Comparison of ENCODE assay signal across 19 cellular contexts in the genomic region with DNA sequence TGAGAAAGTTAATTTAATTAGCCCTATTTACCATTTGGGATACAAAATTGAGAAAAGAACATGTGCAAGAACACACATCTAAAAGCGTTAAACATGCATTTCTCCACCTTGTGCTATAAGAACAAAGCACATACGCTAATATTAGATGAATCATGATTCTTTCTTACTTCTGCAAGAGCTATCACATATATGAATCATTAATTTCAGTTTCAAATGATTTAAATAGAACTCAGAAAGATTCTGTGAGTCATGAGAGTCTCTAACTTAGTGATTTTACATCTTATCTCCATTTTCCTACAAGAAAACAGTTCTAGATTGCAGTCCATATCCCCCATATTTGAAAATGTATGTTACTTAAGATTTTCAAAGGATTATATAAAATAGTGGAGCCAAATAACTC.
DNase-seq lines count a peak whose midpoint lies in the region; ATAC-seq, FAIRE-seq and TF ChIP-seq lines count a peak whose summit lies in the region.
"Had no signal": no experiment of that assay in that cellular context is flagged by ENCODE, and none has a peak within 500 bp of the region (broad histone marks: within the 10 kb centered on the region; RNA-seq: fewer than 3 reads in every experiment).

No MANE protein-coding gene starts in this region.

- no peak overlapping the region for H3K4me3 Mint-ChIP-seq in activated CD8-positive, alpha-beta T cell treated with anti-CD3 and anti-CD28 coated beads for 36 hours
- H3K4me3 Mint-ChIP-seq in activated CD8-positive, alpha-beta T cell treated with anti-CD3 and anti-CD28 coated beads, Interleukin-2, amount 10 ng/mL, durations not matched to agents 7 days and 5 days, result no peak overlapping the region
- H3K4me3 Mint-ChIP-seq in endodermal cell, result no peak overlapping the region
- H3K4me3 Mint-ChIP-seq: mesothelial cell of epicardium, T-cell had no signal

- POLR2A ChIA-PET in activated CD8-positive, alpha-beta T cell treated with anti-CD3 and anti-CD28 coated beads for 36 hours (lab: Charles Lee), result no interaction called here
- POLR2A ChIA-PET in activated CD8-positive, alpha-beta T cell treated with anti-CD3 and anti-CD28 coated beads, Interleukin-2, amount 10 ng/mL, durations not matched to agents 7 days and 5 days (lab: Charles Lee), result no interaction called here

- H3K9me3 Mint-ChIP-seq in activated CD8-positive, alpha-beta T cell treated with anti-CD3 and anti-CD28 coated beads for 36 hours, result peaks cover 3% of the 10 kb centered on the region
- no peaks in the 10 kb centered on the region for H3K9me3 Mint-ChIP-seq in activated CD8-positive, alpha-beta T cell treated with anti-CD3 and anti-CD28 coated beads, Interleukin-2, amount 10 ng/mL, durations not matched to agents 7 days and 5 days (ENCODE audit: insufficient read depth)
- H3K9me3 Mint-ChIP-seq in endodermal cell, result no peaks in the 10 kb centered on the region

- H3K36me3 ChIP-seq in RWPE2 (ENCODE audit: low read depth) (no peaks in the 10 kb centered on the region), keratinocyte (ENCODE audit: control insufficient read depth in 2 of 2, extremely low read depth in 1 of 2, insufficient read depth in 2 of 2, low read length in 2 of 2) (no peaks in the 10 kb centered on the region), endodermal cell (ENCODE audit: control insufficient read depth, insufficient read depth, low read length) (no peaks in the 10 kb centered on the region)
- H3K36me3 ChIP-seq: tibial nerve had no signal

- ATAC-seq in activated CD8-positive, alpha-beta T cell treated with anti-CD3 and anti-CD28 coated beads for 36 hours, result peak; percentile 87
- ATAC-seq in activated CD8-positive, alpha-beta T cell treated with anti-CD3 and anti-CD28 coated beads, Interleukin-2, amount 10 ng/mL, durations not matched to agents 7 days and 5 days, result no peak
- peak; percentile 67 for ATAC-seq in HG02870 (IDR thresholded peaks at IDR 0.05; ENCODE audit: unreplicated experiment)
- peak; percentile 55 for ATAC-seq in RWPE2 (ENCODE audit: low read depth)
- no peak for ATAC-seq in GM18909 (IDR thresholded peaks at IDR 0.05; ENCODE audit: poor library complexity, unreplicated experiment)
- ATAC-seq: Panc1, sciatic nerve, T-cell had no signal

- no peak overlapping the region for H3K9ac ChIP-seq in keratinocyte (ENCODE audit: control insufficient read depth, extremely low read depth, insufficient read depth, low read length)
- H3K9ac ChIP-seq in endodermal cell (ENCODE audit: extremely low read depth, low read length, poor library complexity, severe bottlenecking), result no peak overlapping the region

- no peak for FAIRE-seq in keratinocyte (lab: Jason Lieb, UNC)
- FAIRE-seq: endothelial cell of umbilical vein, H1 had no signal

- no peaks in the 10 kb centered on the region for H3K36me3 Mint-ChIP-seq in activated CD8-positive, alpha-beta T cell treated with anti-CD3 and anti-CD28 coated beads for 36 hours (ENCODE audit: low read depth)
- H3K36me3 Mint-ChIP-seq in activated CD8-positive, alpha-beta T cell treated with anti-CD3 and anti-CD28 coated beads, Interleukin-2, amount 10 ng/mL, durations not matched to agents 7 days and 5 days (ENCODE audit: low read depth), result peaks cover 6% of the 10 kb centered on the region
- H3K36me3 Mint-ChIP-seq in endodermal cell (ENCODE audit: low read depth), result no peaks in the 10 kb centered on the region
- H3K36me3 Mint-ChIP-seq: mesothelial cell of epicardium had no signal

- H2AFZ ChIP-seq in keratinocyte (ENCODE audit: control insufficient read depth, low read length), result no peak overlapping the region

- no peak for DNase-seq in activated CD8-positive, alpha-beta T cell treated with anti-CD3 and anti-CD28 coated beads for 36 hours
- no peak for DNase-seq in activated CD8-positive, alpha-beta T cell treated with anti-CD3 and anti-CD28 coated beads, Interleukin-2, amount 10 ng/mL, durations not matched to agents 7 days and 5 days
- DNase-seq in RWPE2 (ENCODE audit: low spot score) (no peak), keratinocyte (ENCODE audit: low read depth, low spot score) (peak; percentile 5), SIG-M5 treated with dmso at 0.1 percent for 504 hours (lab: John Stamatoyannopoulos, UW; ENCODE audit: unreplicated experiment) (no peak), endodermal cell (no peak)
- DNase-seq: glutamatergic neuron; islet precursor cell; NCI-H2081; stimulated activated CD4-positive, alpha-beta T cell treated with anti-CD3 and anti-CD28 coated beads, Interleukin-2, amount 100 ng/mL, for 48 hours; T-cell had no signal

- CTCF ChIA-PET in activated CD8-positive, alpha-beta T cell treated with anti-CD3 and anti-CD28 coated beads for 36 hours (lab: Charles Lee), result interaction anchor here (0.9 to 1.0 kb wide), 2 partner anchors 22 to 174 kb away, joined by 3 to 4 read pairs; partner anchors contain the start of gene RNLS
- CTCF ChIA-PET in activated CD8-positive, alpha-beta T cell treated with anti-CD3 and anti-CD28 coated beads, Interleukin-2, amount 10 ng/mL, durations not matched to agents 7 days and 5 days (lab: Charles Lee), result no interaction called here

- H3K4me2 ChIP-seq in keratinocyte (ENCODE audit: control insufficient read depth, extremely low read depth, insufficient read depth, low read depth, low read length), result no peak overlapping the region

- no peaks in the 10 kb centered on the region for H3K4me1 ChIP-seq in RWPE2 (ENCODE audit: insufficient read depth, poor library complexity, severe bottlenecking)
- no peaks in the 10 kb centered on the region for H3K4me1 ChIP-seq in keratinocyte (ENCODE audit: control insufficient read depth, extremely low read depth, insufficient read depth, low read length)
- no peaks in the 10 kb centered on the region for H3K4me1 ChIP-seq in endodermal cell (ENCODE audit: control insufficient read depth, insufficient read depth, low read length)

- H3K27me3 ChIP-seq in RWPE2 (ENCODE audit: insufficient read depth, poor library complexity, severe bottlenecking), result no peaks in the 10 kb centered on the region
- H3K27me3 ChIP-seq in keratinocyte (ENCODE audit: control insufficient read depth, extremely low read depth, insufficient read depth, low read length), result no peaks in the 10 kb centered on the region
- H3K27me3 ChIP-seq in endodermal cell (ENCODE audit: control insufficient read depth, insufficient read depth, low read length, poor library complexity, severe bottlenecking), result no peaks in the 10 kb centered on the region
- H3K27me3 ChIP-seq: tibial nerve had no signal

- peaks cover 5% of the 10 kb centered on the region for H3K4me1 Mint-ChIP-seq in activated CD8-positive, alpha-beta T cell treated with anti-CD3 and anti-CD28 coated beads for 36 hours (ENCODE audit: low read depth)
- no peaks in the 10 kb centered on the region for H3K4me1 Mint-ChIP-seq in activated CD8-positive, alpha-beta T cell treated with anti-CD3 and anti-CD28 coated beads, Interleukin-2, amount 10 ng/mL, durations not matched to agents 7 days and 5 days (ENCODE audit: low read depth)
- no peaks in the 10 kb centered on the region for H3K4me1 Mint-ChIP-seq in endodermal cell
- H3K4me1 Mint-ChIP-seq: mesothelial cell of epicardium, T-cell had no signal

- H3K27ac ChIP-seq in RWPE2 (ENCODE audit: poor library complexity, severe bottlenecking), result no peak overlapping the region
- no peak overlapping the region for H3K27ac ChIP-seq in keratinocyte (ENCODE audit: control insufficient read depth, insufficient read depth, low read length)
- no peak overlapping the region for H3K27ac ChIP-seq in endodermal cell (ENCODE audit: low read depth, low read length)
- H3K27ac ChIP-seq: tibial nerve had no signal

- H3K79me2 ChIP-seq in keratinocyte (ENCODE audit: control insufficient read depth, insufficient read depth, low read length), result no peaks in the 10 kb centered on the region

- no peak overlapping the region for H3K27ac Mint-ChIP-seq in activated CD8-positive, alpha-beta T cell treated with anti-CD3 and anti-CD28 coated beads for 36 hours
- H3K27ac Mint-ChIP-seq in activated CD8-positive, alpha-beta T cell treated with anti-CD3 and anti-CD28 coated beads, Interleukin-2, amount 10 ng/mL, durations not matched to agents 7 days and 5 days, result no peak overlapping the region
- H3K27ac Mint-ChIP-seq in endodermal cell, result no peak overlapping the region
- H3K27ac Mint-ChIP-seq: mesothelial cell of epicardium, T-cell had no signal

- H3K9me3 ChIP-seq in RWPE2 (ENCODE audit: severe bottlenecking) (no peaks in the 10 kb centered on the region), keratinocyte (ENCODE audit: control insufficient read depth, low read depth, low read length) (no peaks in the 10 kb centered on the region), endodermal cell (ENCODE audit: control insufficient read depth, low read length) (peaks cover 4% of the 10 kb centered on the region)
- H3K9me3 ChIP-seq: tibial nerve had no signal

- H4K20me1 ChIP-seq in keratinocyte (ENCODE audit: control insufficient read depth, extremely low read depth, insufficient read depth, low read length), result no peaks in the 10 kb centered on the region

- H3K9me1 ChIP-seq in keratinocyte (ENCODE audit: control insufficient read depth, extremely low read depth, insufficient read depth, low read length), result no peaks in the 10 kb centered on the region

- 91 to 100% methylated on average over 2 of the region's 2 CpGs for WGBS in endodermal cell (ENCODE audit: insufficient coverage in 1 of 2, insufficient read length in 1 of 2), 2 experiments

- H3K4me3 ChIP-seq in RWPE2 (ENCODE audit: severe bottlenecking) (no peak overlapping the region), keratinocyte (ENCODE audit: control insufficient read depth in 2 of 3, extremely low read depth in 1 of 3, insufficient read depth in 2 of 3, low read depth in 1 of 3, low read length in 3 of 3) (no peak overlapping the region), endodermal cell (ENCODE audit: low read length) (no peak overlapping the region)
- H3K4me3 ChIP-seq: tibial nerve had no signal

- no peaks in the 10 kb centered on the region for H3K27me3 Mint-ChIP-seq in activated CD8-positive, alpha-beta T cell treated with anti-CD3 and anti-CD28 coated beads for 36 hours
- H3K27me3 Mint-ChIP-seq in activated CD8-positive, alpha-beta T cell treated with anti-CD3 and anti-CD28 coated beads, Interleukin-2, amount 10 ng/mL, durations not matched to agents 7 days and 5 days (ENCODE audit: low read depth), result no peaks in the 10 kb centered on the region
- peaks cover 2% of the 10 kb centered on the region for H3K27me3 Mint-ChIP-seq in endodermal cell (ENCODE audit: insufficient read depth)
- H3K27me3 Mint-ChIP-seq: T-cell had no signal

- no peak for TF ChIP-seq CTCF in activated CD8-positive, alpha-beta T cell treated with anti-CD3 and anti-CD28 coated beads for 36 hours (IDR thresholded peaks at IDR 0.05)
- TF ChIP-seq CTCF in RWPE2 (IDR thresholded peaks at IDR 0.05; ENCODE audit: poor library complexity, severe bottlenecking), result no peak
- TF ChIP-seq CTCF in keratinocyte (optimal IDR thresholded peaks at IDR 0.05 in 1 of 3, IDR thresholded peaks at IDR 0.05 in 1 of 3, conservative IDR thresholded peaks at IDR 0.05 in 1 of 3; ENCODE audit: extremely low read depth in 1 of 3, insufficient read depth in 2 of 3, low read length in 3 of 3), result no peak
- no peak for TF ChIP-seq CTCF in endodermal cell (conservative IDR thresholded peaks at IDR 0.05)

- intact Hi-C loops in activated CD8-positive, alpha-beta T cell treated with anti-CD3 and anti-CD28 coated beads for 36 hours (cut with micrococcal nuclease), result no loop called here

- dilution Hi-C loops in keratinocyte (cut with MboI; ENCODE audit: extremely low pct_ligation_motif_present, low sequenced_read_pairs), result no loop called here

Comparison
In these comparisons a context has a peak if more than half of its experiments do, and no peak if none do; other contexts are left out.
1. ATAC-seq: peak in activated CD8-positive, alpha-beta T cell treated with anti-CD3 and anti-CD28 coated beads for 36 hours (single experiment), HG02870 (single experiment) and RWPE2 (single experiment); none in activated CD8-positive, alpha-beta T cell treated with anti-CD3 and anti-CD28 coated beads, Interleukin-2, amount 10 ng/mL, durations not matched to agents 7 days and 5 days (single experiment) and GM18909 (single experiment).